ENCODE assay signal across 9 cellular contexts in the genomic region with DNA sequence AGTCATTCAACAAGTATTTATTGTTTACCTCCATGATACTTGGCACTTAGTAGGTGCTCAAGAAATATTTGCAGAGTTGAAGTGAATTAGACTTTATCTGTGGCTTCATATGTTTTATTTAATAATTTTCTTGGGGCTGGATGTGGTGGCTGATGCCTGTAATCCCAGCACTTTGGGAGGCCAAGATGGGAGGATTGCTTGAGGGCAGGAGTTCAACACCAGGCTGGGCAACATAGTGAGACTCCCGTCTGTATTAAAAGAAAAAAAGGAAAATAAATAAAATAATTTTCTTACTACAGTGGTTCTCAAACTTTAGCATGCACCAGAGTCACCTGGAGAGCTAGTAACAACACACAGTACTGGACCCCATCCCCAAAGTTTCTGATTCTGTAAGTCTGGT. TPM values are rescaled to one million over a fixed set of nuclear protein-coding genes. Genes with fewer than 3 reads are reported as not detected.
A peak's percentile ranks its signal among the peaks of the same experiment; 100 is the strongest.
DNase-seq lines count a peak whose midpoint lies in the region; ATAC-seq, FAIRE-seq and TF ChIP-seq lines count a peak whose summit lies in the region.
"Had no signal": no experiment of that assay in that cellular context is flagged by ENCODE, and none has a peak within 500 bp of the region (broad histone marks: within the 10 kb centered on the region; RNA-seq: fewer than 3 reads in every experiment).

No MANE protein-coding gene starts in this region.

- H4K91ac ChIP-seq in mesenchymal stem cell (ENCODE audit: low read length), result no peak overlapping the region

- no peak for TF ChIP-seq POLR2A in heart left ventricle (IDR thresholded peaks at IDR 0.05)
- no peak for TF ChIP-seq POLR2A in K562 (conservative IDR thresholded peaks at IDR 0.05)

- H4K20me1 ChIP-seq in K562 (replicated peaks; ENCODE audit: control insufficient read depth, insufficient read depth, low read length), result no peaks in the 10 kb centered on the region

- POLR2A ChIA-PET in K562 (lab: Yijun Ruan, JAX), result interaction anchor here (1.1 kb wide), 1 partner anchor 10 kb away, joined by 5 read pairs; no protein-coding TSS in a partner anchor

- intact Hi-C loops in heart left ventricle (cut with DNase I) (loop anchor here in 4 of 10 donors (1.0 to 10.0 kb wide), 5 partner anchors 39 to 146 kb away; a partner anchor contains a TSS), left cardiac atrium (cut with DNase I) (no loop called here), K562 (cut with micrococcal nuclease) (loop anchor here (2.0 kb wide), 1 partner anchor 40 kb away; a partner anchor contains a TSS), upper lobe of right lung (cut with DNase I) (no loop called here)

- peaks cover 1% of the 10 kb centered on the region for H3K79me1 ChIP-seq in mesenchymal stem cell (replicated peaks; ENCODE audit: low read length, poor library complexity, severe bottlenecking)

- H3K36me3 ChIP-seq in heart left ventricle (no peaks in the 10 kb centered on the region), K562 (ENCODE audit: control insufficient read depth, insufficient read depth, low read length) (no peaks in the 10 kb centered on the region), mesenchymal stem cell (ENCODE audit: control insufficient read depth in 1 of 2, insufficient read depth in 2 of 2, low read depth in 1 of 2, low read length in 2 of 2) (no peaks in the 10 kb centered on the region), upper lobe of right lung (no peaks in the 10 kb centered on the region)

- WGBS in heart left ventricle, 4 donors, result 84 to 97% (median 88%) methylated on average over 1 of the region's 1 CpG
- 67% methylated on average over 1 of the region's 1 CpG for WGBS in K562 (ENCODE audit: insufficient coverage, low coverage, missing lambda C conversion rate)
- no CpG with 5 or more reads among the region's 1 CpG for WGBS in mesenchymal stem cell

- H2BK120ac ChIP-seq in mesenchymal stem cell (ENCODE audit: low read depth, low read length), result no peak overlapping the region

- TF ChIP-seq RAD21 in K562 (CRISPR knock-in tag; conservative IDR thresholded peaks at IDR 0.05 in 1 of 2, IDR thresholded peaks at IDR 0.05 in 1 of 2), result no peak

- H3K18ac ChIP-seq in mesenchymal stem cell (ENCODE audit: low read depth in 1 of 2, low read length in 2 of 2), result no peak overlapping the region

- peak overlapping the region in 1 of 2 experiments; percentile 57 for H2BK12ac ChIP-seq in mesenchymal stem cell (ENCODE audit: low read length in 2 of 2)

- no peak overlapping the region for H4K8ac ChIP-seq in mesenchymal stem cell (ENCODE audit: low read length)

- ATAC-seq in heart left ventricle (no peak), left cardiac atrium (no peak), K562 (no peak), upper lobe of right lung (no peak), HG02623 (IDR thresholded peaks at IDR 0.05; ENCODE audit: unreplicated experiment) (no peak)

- no peak overlapping the region for H2BK15ac ChIP-seq in mesenchymal stem cell (ENCODE audit: low read depth, poor library complexity, severe bottlenecking)

- FAIRE-seq in K562 (lab: Jason Lieb, UNC), result no peak
- FAIRE-seq: islet of Langerhans had no signal

- peak overlapping the region in 11 of 12 donors; percentile 75 to 100 (median 82) for H3K4me3 ChIP-seq in heart left ventricle
- peak overlapping the region; percentile 71 for H3K4me3 ChIP-seq in K562
- peak overlapping the region in 1 of 2 experiments; percentile 89 for H3K4me3 ChIP-seq in mesenchymal stem cell (ENCODE audit: insufficient read depth in 1 of 2, low read depth in 1 of 2, low read length in 2 of 2)
- peak overlapping the region; percentile 73 for H3K4me3 ChIP-seq in upper lobe of right lung

- H2AFZ ChIP-seq in K562 (ENCODE audit: low read depth, low read length), result peak overlapping the region; percentile 99
- H2AFZ ChIP-seq in mesenchymal stem cell (ENCODE audit: low read depth, low read length), result no peak overlapping the region

- H3K9ac ChIP-seq in K562 (ENCODE audit: insufficient read depth in 1 of 2, low read depth in 2 of 2, low read length in 2 of 2) (peak overlapping the region in 1 of 2 experiments; percentile 89; a peak in 2 of 4 replicates), mesenchymal stem cell (ENCODE audit: low read length) (peak overlapping the region; percentile 91)

- peak overlapping the region; percentile 92 for H3K4me2 ChIP-seq in K562 (ENCODE audit: insufficient read depth, low read length)
- H3K4me2 ChIP-seq in mesenchymal stem cell (ENCODE audit: low read length, poor library complexity, severe bottlenecking), result no peak overlapping the region

- H3K9me3 ChIP-seq in heart left ventricle (no peaks in the 10 kb centered on the region), K562 (replicated peaks; ENCODE audit: control insufficient read depth, insufficient read depth, low read depth, low read length) (no peaks in the 10 kb centered on the region), mesenchymal stem cell (ENCODE audit: control insufficient read depth, low read length) (no peaks in the 10 kb centered on the region), upper lobe of right lung (no peaks in the 10 kb centered on the region)

- no peak overlapping the region for H3K23ac ChIP-seq in mesenchymal stem cell (ENCODE audit: low read length in 2 of 2)

- DNase-seq in heart left ventricle (no peak), left cardiac atrium (no peak), K562 (ENCODE audit: extremely low read depth in 1 of 4, low spot score in 3 of 4) (no peak), mesenchymal stem cell (no peak), upper lobe of right lung (no peak), NCI-H2196 (lab: John Stamatoyannopoulos, UW; ENCODE audit: unreplicated experiment) (no peak), RKO (ENCODE audit: low spot score) (no peak)

- CTCF ChIA-PET in K562 (lab: Yijun Ruan, JAX; ENCODE audit: low intra/inter-chr PET ratio), result no interaction called here

- H3K27me3 ChIP-seq in heart left ventricle (no peaks in the 10 kb centered on the region), K562 (ENCODE audit: control insufficient read depth in 2 of 2, insufficient read depth in 2 of 2, low read length in 2 of 2) (no peaks in the 10 kb centered on the region), mesenchymal stem cell (ENCODE audit: control insufficient read depth in 1 of 2, insufficient read depth in 1 of 2, low read length in 2 of 2) (no peaks in the 10 kb centered on the region), upper lobe of right lung (no peaks in the 10 kb centered on the region)

- no peak overlapping the region for H3K14ac ChIP-seq in mesenchymal stem cell (ENCODE audit: low read length in 2 of 2)

- H3K4me1 ChIP-seq in heart left ventricle, result peaks cover 0 to 16% (median 7%) of the 10 kb centered on the region in 12 donors
- peaks cover 6 to 17% of the 10 kb centered on the region in 2 experiments; a peak in 4 of 5 replicates for H3K4me1 ChIP-seq in K562 (replicated peaks in 1 of 2; ENCODE audit: control insufficient read depth in 2 of 2, insufficient read depth in 2 of 2, low read length in 2 of 2)
- no peaks in the 10 kb centered on the region for H3K4me1 ChIP-seq in mesenchymal stem cell (ENCODE audit: control insufficient read depth, insufficient read depth, low read depth, low read length)
- H3K4me1 ChIP-seq in upper lobe of right lung, result peaks cover 4% of the 10 kb centered on the region

- TF ChIP-seq CTCF in heart left ventricle (IDR thresholded peaks at IDR 0.05), result no peak
- TF ChIP-seq CTCF in K562 (IDR thresholded peaks at IDR 0.05 in 2 of 3, conservative IDR thresholded peaks at IDR 0.05 in 1 of 3; ENCODE audit: insufficient read depth in 2 of 3, low read depth in 1 of 3, low read length in 3 of 3), result no peak
- TF ChIP-seq CTCF in upper lobe of right lung (IDR thresholded peaks at IDR 0.05), result no peak

- H3K27ac ChIP-seq in heart left ventricle (peak overlapping the region in 11 of 12 donors; percentile 88 to 98 (median 93)), K562 (ENCODE audit: extremely low read depth, low read depth, low read length) (peak overlapping the region; percentile 90), mesenchymal stem cell (ENCODE audit: low read length, poor library complexity, severe bottlenecking) (no peak overlapping the region), upper lobe of right lung (peak overlapping the region; percentile 89)

- TF ChIP-seq EP300 in K562 (IDR thresholded peaks at IDR 0.05; ENCODE audit: low read length), result no peak

- no peaks in the 10 kb centered on the region for H3K9me1 ChIP-seq in K562 (ENCODE audit: control insufficient read depth, insufficient read depth, low read length)

- peaks cover 9% of the 10 kb centered on the region; the same call in 2 of the 3 replicates for H3K79me2 ChIP-seq in K562 (ENCODE audit: control insufficient read depth, insufficient read depth, low read length)

- no peak overlapping the region for H2BK5ac ChIP-seq in mesenchymal stem cell (ENCODE audit: low read depth, low read length, poor library complexity, severe bottlenecking)

- no TSS peak for BruUV-seq in K562 (replicated peaks; lab: Mats Ljungman, UMichigan)

- in situ Hi-C loops in K562 (cut with MboI), result no loop called here

- no peak overlapping the region for H3K4ac ChIP-seq in mesenchymal stem cell (ENCODE audit: low read depth in 1 of 2, low read length in 2 of 2)

- no peak overlapping the region for H2AK5ac ChIP-seq in mesenchymal stem cell (ENCODE audit: low read length, severe bottlenecking)

RNA-seq across cellular contexts. Expression of a gene that starts 0.9 kb away (rescaled TPM):
- total RNA-seq in heart left ventricle, result 10 to 100 TPM in 1 of 9 donors, 1 to 10 TPM in 8; 4.0 to 12.0 (median 6.0) TPM
- 10 to 100 TPM in 1 of 2 donors, 1 to 10 TPM in 1; 9.8 to 12.8 TPM for polyA plus RNA-seq in heart left ventricle
- total RNA-seq in left cardiac atrium, result 1 to 10 TPM; 6.4 to 8.4 TPM
- 17.5 and 26.5 TPM in 2 replicates for total RNA-seq in K562 (2011; cell fraction: chromatin; rRNA removed; ENCODE audit: low replicate concordance)
- 14.8 and 18.3 TPM in 2 replicates for total RNA-seq in K562 (2011; cell fraction: nucleolus; rRNA removed)
- total RNA-seq in K562 (2011; cell fraction: nucleoplasm; rRNA removed), result 14.0 and 17.7 TPM in 2 replicates
- total RNA-seq in K562 (2014; rRNA removed), result 2.8 and 2.9 TPM in 2 replicates
- 3.5 and 4.1 TPM in 2 replicates for total RNA-seq in K562 (2014; rRNA removed; fragmentation: Illumina TruSeq; extraction: Trizol)
- 4.0 and 4.8 TPM in 2 replicates for total RNA-seq in K562 (2015; rRNA removed; fragmentation: Illumina TruSeq; extraction: Trizol)
- 6.4 and 7.1 TPM in 2 replicates for total RNA-seq in K562 (2021)
- polyA plus RNA-seq in K562 (2011; rRNA removed), result 6.9 and 8.8 TPM in 2 replicates
- 12.5 and 14.5 TPM in 2 replicates for polyA plus RNA-seq in K562 (2011; cell fraction: cytosol; rRNA removed)
- 17.3 and 23.9 TPM in 2 replicates for polyA plus RNA-seq in K562 (2011; cell fraction: nucleus; rRNA removed)
- 8.0 and 9.5 TPM in 2 replicates for polyA plus RNA-seq in K562 (2012)
- polyA plus RNA-seq in K562 (2014; fragmentation: Illumina TruSeq; extraction: Trizol), result 8.9 and 9.3 TPM in 2 replicates
- 1 to 10 TPM; 3.6 to 4.3 TPM for polyA plus RNA-seq in K562 (2014; fragmentation: Nextera tagmentation; extraction: Ambion mirVana)
- 4.5 and 8.1 TPM in 2 replicates for polyA plus RNA-seq in K562 (2014; rRNA removed)
- polyA minus RNA-seq in K562 (2011; rRNA and poly(A)+ RNA removed), result 5.0 and 6.9 TPM in 2 replicates
- 7.6 and 7.8 TPM in 2 replicates for polyA minus RNA-seq in K562 (2011; cell fraction: cytosol; rRNA and poly(A)+ RNA removed)
- 7.7 and 9.2 TPM in 2 replicates for polyA minus RNA-seq in K562 (2011; cell fraction: nucleus; rRNA and poly(A)+ RNA removed)
- 6.0 TPM for polyA plus RNA-seq in mesenchymal stem cell (2013, experiment 1 of 2)
- polyA plus RNA-seq in mesenchymal stem cell (2013, experiment 2 of 2), result 6.1 TPM
- total RNA-seq in upper lobe of right lung, result 8.5 TPM

RNA-seq across cellular contexts. Expression of a gene that starts 39.9 kb away (rescaled TPM):
- total RNA-seq in heart left ventricle, result 10 to 100 TPM; 29.4 to 67.3 (median 47.7) TPM
- polyA plus RNA-seq in heart left ventricle, result 10 to 100 TPM; 25.8 to 46.6 TPM
- total RNA-seq in left cardiac atrium, result 10 to 100 TPM; 53.1 to 56.6 TPM
- total RNA-seq in K562 (2011; cell fraction: chromatin; rRNA removed; ENCODE audit: low replicate concordance), result 36.2 and 47.0 TPM in 2 replicates
- total RNA-seq in K562 (2011; cell fraction: nucleolus; rRNA removed), result 17.5 and 20.7 TPM in 2 replicates
- 15.8 and 16.1 TPM in 2 replicates for total RNA-seq in K562 (2011; cell fraction: nucleoplasm; rRNA removed)
- total RNA-seq in K562 (2014; rRNA removed), result 76.0 and 97.4 TPM in 2 replicates
- total RNA-seq in K562 (2014; rRNA removed; fragmentation: Illumina TruSeq; extraction: Trizol), result 121 and 133 TPM in 2 replicates
- 98.2 and 101 TPM in 2 replicates for total RNA-seq in K562 (2015; rRNA removed; fragmentation: Illumina TruSeq; extraction: Trizol)
- total RNA-seq in K562 (2021), result 81.3 and 92.3 TPM in 2 replicates
- 40.8 and 64.4 TPM in 2 replicates for polyA plus RNA-seq in K562 (2011; rRNA removed)
- 15.3 and 19.5 TPM in 2 replicates for polyA plus RNA-seq in K562 (2011; cell fraction: cytosol; rRNA removed)
- polyA plus RNA-seq in K562 (2011; cell fraction: nucleus; rRNA removed), result 20.1 and 27.2 TPM in 2 replicates
- 68.5 and 92.6 TPM in 2 replicates for polyA plus RNA-seq in K562 (2012)
- polyA plus RNA-seq in K562 (2014; fragmentation: Illumina TruSeq; extraction: Trizol), result 83.1 and 111 TPM in 2 replicates
- polyA plus RNA-seq in K562 (2014; fragmentation: Nextera tagmentation; extraction: Ambion mirVana), result 100 to 1,000 TPM in 1 of 2 experiments, 10 to 100 TPM in 1; 79.0 to 143 TPM
- 93.1 and 103 TPM in 2 replicates for polyA plus RNA-seq in K562 (2014; rRNA removed)
- polyA minus RNA-seq in K562 (2011; rRNA and poly(A)+ RNA removed), result 54.0 and 69.0 TPM in 2 replicates
- polyA minus RNA-seq in K562 (2011; cell fraction: cytosol; rRNA and poly(A)+ RNA removed), result 19.7 and 20.8 TPM in 2 replicates
- 12.4 and 17.1 TPM in 2 replicates for polyA minus RNA-seq in K562 (2011; cell fraction: nucleus; rRNA and poly(A)+ RNA removed)
- 81.2 TPM for polyA plus RNA-seq in mesenchymal stem cell (2013, experiment 1 of 2)
- 82.2 TPM for polyA plus RNA-seq in mesenchymal stem cell (2013, experiment 2 of 2)
- total RNA-seq in upper lobe of right lung, result 64.7 TPM
